In the genomic region with DNA sequence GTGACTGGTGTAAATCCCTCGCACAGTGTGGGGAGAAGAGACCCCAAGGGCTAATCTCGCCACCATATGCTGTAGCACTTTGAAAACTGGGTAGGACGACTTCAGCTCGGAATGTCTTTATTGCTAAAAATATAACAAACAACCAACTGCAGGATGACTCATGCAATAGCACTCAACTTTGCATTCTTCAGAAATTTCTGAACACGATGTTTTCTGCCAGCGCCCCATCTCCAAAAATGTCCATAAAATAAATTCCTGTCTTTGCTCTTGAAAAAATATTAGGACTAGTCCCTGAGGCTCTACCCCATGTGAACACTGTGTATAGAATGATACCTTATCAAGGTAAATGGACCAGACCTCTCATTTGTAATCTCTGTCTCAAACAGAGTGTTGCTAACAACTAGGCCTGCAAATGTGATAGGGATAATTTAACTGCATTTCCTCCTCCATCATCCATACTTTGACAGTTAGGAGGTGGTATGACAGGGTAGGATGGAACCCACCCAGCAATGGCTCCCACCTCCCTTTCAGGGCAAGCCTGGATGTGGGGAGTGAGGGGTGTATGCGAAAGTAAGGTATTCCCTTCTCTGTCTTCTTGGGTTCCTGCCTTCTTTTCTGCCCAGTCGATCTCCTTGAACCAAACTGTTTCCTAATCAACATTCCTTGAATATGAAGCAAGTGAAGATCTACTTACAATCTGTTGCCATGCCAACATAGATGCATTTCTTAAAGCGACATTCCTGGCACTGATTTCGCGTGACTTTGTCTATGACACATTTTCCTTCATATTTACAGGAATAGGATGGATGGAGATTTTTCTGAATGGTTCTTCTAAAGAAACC, we compare ENCODE assay signal across 11 cellular contexts.
A peak's percentile ranks its signal among the peaks of the same experiment; 100 is the strongest.
DNase-seq lines count a peak whose midpoint lies in the region; ATAC-seq and TF ChIP-seq lines count a peak whose summit lies in the region.
"Had no signal": no experiment of that assay in that cellular context is flagged by ENCODE, and none has a peak within 500 bp of the region (broad histone marks: within the 10 kb centered on the region; RNA-seq: fewer than 3 reads in every experiment).

No MANE protein-coding gene starts in this region.

- H3K27me3 Mint-ChIP-seq in Calu3 (ENCODE audit: unreplicated experiment): no peaks in the 10 kb centered on the region
- H3K27me3 Mint-ChIP-seq in activated naive CD8-positive, alpha-beta T cell treated with anti-CD3 and anti-CD28 coated beads for 36 hours: no peaks in the 10 kb centered on the region
- H3K27me3 Mint-ChIP-seq: activated B cell treated with CpG ODN at 0.5 μM for 24 hours had no signal

- H3K27ac Mint-ChIP-seq in Calu3 (ENCODE audit: unreplicated experiment): peak overlapping the region; percentile 50
- H3K27ac Mint-ChIP-seq in activated naive CD8-positive, alpha-beta T cell treated with anti-CD3 and anti-CD28 coated beads for 36 hours: no peak overlapping the region
- H3K27ac Mint-ChIP-seq: activated B cell treated with CpG ODN at 0.5 μM for 24 hours had no signal

- H3K36me3 Mint-ChIP-seq in Calu3 (ENCODE audit: insufficient read depth, unreplicated experiment): no peaks in the 10 kb centered on the region
- H3K36me3 Mint-ChIP-seq in activated naive CD8-positive, alpha-beta T cell treated with anti-CD3 and anti-CD28 coated beads for 36 hours: no peaks in the 10 kb centered on the region

- DNase-seq in Calu3: no peak
- peak; percentile 84 for DNase-seq in RPMI7951 (ENCODE audit: low read depth)
- peak; percentile 97 for DNase-seq in fibroblast of peridontal ligament (ENCODE audit: extremely low read depth)
- peak; percentile 74 for DNase-seq in renal cortical epithelial cell (ENCODE audit: low read depth)
- DNase-seq in activated naive CD8-positive, alpha-beta T cell treated with anti-CD3 and anti-CD28 coated beads for 36 hours: no peak
- no peak for DNase-seq in DMS 273 treated with DMSO at 0.1 percent for 48 hours (lab: John Stamatoyannopoulos, UW)
- DNase-seq: activated B cell treated with CpG ODN at 0.5 μM for 24 hours; central memory CD4-positive, alpha-beta T cell; NCI-H1436 had no signal

- no peaks in the 10 kb centered on the region for H3K9me3 Mint-ChIP-seq in Calu3 (ENCODE audit: low read depth, unreplicated experiment)
- no peaks in the 10 kb centered on the region for H3K9me3 Mint-ChIP-seq in activated naive CD8-positive, alpha-beta T cell treated with anti-CD3 and anti-CD28 coated beads for 36 hours
- H3K9me3 Mint-ChIP-seq: activated B cell treated with CpG ODN at 0.5 μM for 24 hours had no signal

- H3K4me1 Mint-ChIP-seq in Calu3 (ENCODE audit: low read depth, unreplicated experiment): peaks cover 33% of the 10 kb centered on the region
- no peaks in the 10 kb centered on the region for H3K4me1 Mint-ChIP-seq in activated naive CD8-positive, alpha-beta T cell treated with anti-CD3 and anti-CD28 coated beads for 36 hours
- H3K4me1 Mint-ChIP-seq: activated B cell treated with CpG ODN at 0.5 μM for 24 hours had no signal

- no peak for TF ChIP-seq CTCF in Calu3 (IDR thresholded peaks at IDR 0.05; ENCODE audit: unreplicated experiment)

- no TSS peak for BruUV-seq in Calu3 (replicated peaks; lab: Mats Ljungman, UMichigan)

- CTCF ChIA-PET in Calu3 (lab: Charles Lee): interaction anchor here (1.5 kb wide), 1 partner anchor 13 kb away, joined by 3 read pairs; no protein-coding TSS in a partner anchor

- H3K4me3 Mint-ChIP-seq in Calu3 (ENCODE audit: low read depth, unreplicated experiment): no peak overlapping the region
- no peak overlapping the region for H3K4me3 Mint-ChIP-seq in activated naive CD8-positive, alpha-beta T cell treated with anti-CD3 and anti-CD28 coated beads for 36 hours
- H3K4me3 Mint-ChIP-seq: activated B cell treated with CpG ODN at 0.5 μM for 24 hours had no signal

- no peak for ATAC-seq in GM19397 (IDR thresholded peaks at IDR 0.05; ENCODE audit: unreplicated experiment)
- no peak for ATAC-seq in HG03571 (IDR thresholded peaks at IDR 0.05; ENCODE audit: unreplicated experiment)

- intact Hi-C loops in Calu3 (cut with micrococcal nuclease; ENCODE audit: unreplicated experiment): no loop called here

Comparison
In these comparisons a context has a peak if more than half of its experiments do, and no peak if none do; other contexts are left out.
1. DNase-seq: peak in RPMI7951 (single experiment), fibroblast of peridontal ligament (single experiment) and renal cortical epithelial cell (single experiment); none in Calu3 (single experiment), activated naive CD8-positive, alpha-beta T cell treated with anti-CD3 and anti-CD28 coated beads for 36 hours (single experiment) and DMS 273 treated with DMSO at 0.1 percent for 48 hours (single experiment).